8 cellular contexts compared by ENCODE assay signal in genomic region chr1:160607051-160608032, GRCh38. TPM values are rescaled to one million over a fixed set of nuclear protein-coding genes. Genes with fewer than 3 reads are reported as not detected.
DNase-seq lines count a peak whose midpoint lies in the region; TF ChIP-seq lines count a peak whose summit lies in the region.

No MANE protein-coding gene starts in this region.

- H3K27me3 Mint-ChIP-seq in activated naive CD8-positive, alpha-beta T cell treated with anti-CD3 and anti-CD28 coated beads for 36 hours, result no peaks in the 10 kb centered on the region

- H3K36me3 Mint-ChIP-seq in activated naive CD8-positive, alpha-beta T cell treated with anti-CD3 and anti-CD28 coated beads for 36 hours, result peaks cover 33% of the 10 kb centered on the region

- no peak overlapping the region for H3K4me3 ChIP-seq in cardiac muscle cell

- no peaks in the 10 kb centered on the region for H3K4me1 ChIP-seq in cardiac muscle cell (ENCODE audit: low read depth)

- peak; percentile 51 for DNase-seq in activated CD4-positive, CD25-positive, alpha-beta regulatory T cell treated with anti-CD3 and anti-CD28 coated beads, Interleukin-2, amount 50 U/mL, for 16 hours (ENCODE audit: low read depth, low spot score)
- no peak for DNase-seq in activated CD4-positive, CD25-positive, alpha-beta regulatory T cell treated with anti-CD3 and anti-CD28 coated beads, Interleukin-2, amount 50 U/mL, for 72 hours
- peak; percentile 75 for DNase-seq in H4 (ENCODE audit: low spot score)
- peak; percentile 86 to 88 for DNase-seq in Kasumi-1 (lab: John Stamatoyannopoulos, UW)
- DNase-seq in RKO (ENCODE audit: low spot score), result peak; percentile 84
- DNase-seq in activated naive CD8-positive, alpha-beta T cell treated with anti-CD3 and anti-CD28 coated beads for 36 hours, result peak; percentile 52
- DNase-seq in cardiac muscle cell (ENCODE audit: low read depth in 1 of 2, low spot score in 1 of 2), result peak; percentile 79 to 88
- DNase-seq in putamen (ENCODE audit: low spot score), result peak; percentile 27

- H3K9me3 Mint-ChIP-seq in activated naive CD8-positive, alpha-beta T cell treated with anti-CD3 and anti-CD28 coated beads for 36 hours, result peaks cover 18% of the 10 kb centered on the region

- H3K4me1 Mint-ChIP-seq in activated naive CD8-positive, alpha-beta T cell treated with anti-CD3 and anti-CD28 coated beads for 36 hours, result peaks cover 43% of the 10 kb centered on the region

- H3K27ac ChIP-seq in cardiac muscle cell, result no peak overlapping the region

- H3K27ac Mint-ChIP-seq in activated naive CD8-positive, alpha-beta T cell treated with anti-CD3 and anti-CD28 coated beads for 36 hours, result peak overlapping the region; percentile 88

- H3K36me3 ChIP-seq in cardiac muscle cell, result no peaks in the 10 kb centered on the region

- no peaks in the 10 kb centered on the region for H3K27me3 ChIP-seq in cardiac muscle cell

- peak overlapping the region; percentile 20 for H3K4me3 Mint-ChIP-seq in activated naive CD8-positive, alpha-beta T cell treated with anti-CD3 and anti-CD28 coated beads for 36 hours

- TF ChIP-seq CTCF in cardiac muscle cell (IDR thresholded peaks at IDR 0.05; ENCODE audit: low read depth, low read length), result peak; percentile 77

- H3K9me3 ChIP-seq in cardiac muscle cell (ENCODE audit: low read depth), result no peaks in the 10 kb centered on the region

RNA-seq across cellular contexts. Expression of gene CD84, which starts 28.0 kb away (rescaled TPM):
- total RNA-seq in H4 (2014; rRNA removed; shearing (Covaris generic)), result not detected in 2 replicates
- 10 to 100 TPM; 13.5 to 13.7 TPM for total RNA-seq in activated naive CD8-positive, alpha-beta T cell treated with anti-CD3 and anti-CD28 coated beads for 36 hours
- not detected in 2 replicates for total RNA-seq in cardiac muscle cell
- polyA plus RNA-seq in cardiac muscle cell, result not detected in 2 replicates

RNA-seq across cellular contexts. Expression of gene SLAMF1, which starts 39.5 kb away (rescaled TPM):
- total RNA-seq in H4 (2014; rRNA removed; shearing (Covaris generic)), result not detected in 2 replicates
- total RNA-seq in activated naive CD8-positive, alpha-beta T cell treated with anti-CD3 and anti-CD28 coated beads for 36 hours, result 10 to 100 TPM; 39.8 to 41.6 TPM
- total RNA-seq in cardiac muscle cell, result not detected in 2 replicates
- polyA plus RNA-seq in cardiac muscle cell, result 0.10 TPM in 1 of 2 replicates, not detected in the other

Comparison
In these comparisons a context has a peak if more than half of its experiments do, and no peak if none do; other contexts are left out.
1. RNA of gene CD84, which starts 28.0 kb away (total RNA-seq): 13.5 to 13.7 TPM in activated naive CD8-positive, alpha-beta T cell treated with anti-CD3 and anti-CD28 coated beads for 36 hours; not detected in H4 and not detected in cardiac muscle cell; every median in the first group is over 10 times any median in the second.
2. RNA of gene SLAMF1, which starts 39.5 kb away (total RNA-seq): 39.8 to 41.6 TPM in activated naive CD8-positive, alpha-beta T cell treated with anti-CD3 and anti-CD28 coated beads for 36 hours; not detected in H4 and not detected in cardiac muscle cell; every median in the first group is over 10 times any median in the second.